Comparison of ENCODE assay signal across 11 cellular contexts in genomic region chr14:104291123-104292000, GRCh38.
DNase-seq lines count a peak whose midpoint lies in the region; ATAC-seq and TF ChIP-seq lines count a peak whose summit lies in the region.
"Had no signal": no experiment of that assay in that cellular context is flagged by ENCODE, and none has a peak within 500 bp of the region (broad histone marks: within the 10 kb centered on the region; RNA-seq: fewer than 3 reads in every experiment).

No MANE protein-coding gene starts in this region.

- DNase-seq in NCI-H2029 (lab: John Stamatoyannopoulos, UW): peak; percentile 35
- no peak for DNase-seq in NCI-H2029 treated with DMSO at 0.1 percent for 48 hours (lab: John Stamatoyannopoulos, UW)
- DNase-seq in SHP77 (lab: John Stamatoyannopoulos, UW): peak; percentile 44 to 73
- peak; percentile 74 for DNase-seq in iPS-NIHi11 (ENCODE audit: low spot score)
- peak; percentile 59 for DNase-seq in sigmoid colon
- DNase-seq in 8988T: no peak
- DNase-seq in NCI-H524 treated with DMSO at 0.1 percent for 48 hours (lab: John Stamatoyannopoulos, UW): no peak
- DNase-seq: amniotic stem cell, spleen, T1000 had no signal

- TF ChIP-seq EP300 in sigmoid colon (IDR thresholded peaks at IDR 0.05): no peak

- H3K27ac ChIP-seq in sigmoid colon: no peak overlapping the region
- H3K27ac ChIP-seq: spleen had no signal

- no peak for TF ChIP-seq POLR2A in sigmoid colon (IDR thresholded peaks at IDR 0.05)

- peaks cover 0 to 14% (median 0%) of the 10 kb centered on the region in 3 donors for H3K27me3 ChIP-seq in sigmoid colon

- H3K4me1 ChIP-seq in sigmoid colon: no peaks in the 10 kb centered on the region

- H3K36me3 ChIP-seq in sigmoid colon: no peaks in the 10 kb centered on the region
- H3K36me3 ChIP-seq: spleen had no signal

- 32 to 55% methylated on average over 25 of the region's 25 CpGs for WGBS in sigmoid colon, 2 donors

- ATAC-seq in GM21447 (IDR thresholded peaks at IDR 0.05; ENCODE audit: unreplicated experiment): no peak

- TF ChIP-seq CTCF in sigmoid colon (IDR thresholded peaks at IDR 0.05): no peak

- intact Hi-C loops in sigmoid colon (cut with DNase I): no loop called here

- no peaks in the 10 kb centered on the region for H3K9me3 ChIP-seq in sigmoid colon
- H3K9me3 ChIP-seq: spleen had no signal

- H3K4me3 ChIP-seq in sigmoid colon: no peak overlapping the region
- H3K4me3 ChIP-seq: spleen had no signal

Comparison
In these comparisons a context has a peak if more than half of its experiments do, and no peak if none do; other contexts are left out.
1. DNase-seq: peak in NCI-H2029 (single experiment), SHP77 (2 of 2), iPS-NIHi11 (single experiment) and sigmoid colon (single experiment); none in NCI-H2029 treated with DMSO at 0.1 percent for 48 hours (single experiment), 8988T (single experiment) and NCI-H524 treated with DMSO at 0.1 percent for 48 hours (single experiment).